ENCODE assay signal across 1 cellular context in the genomic region with DNA sequence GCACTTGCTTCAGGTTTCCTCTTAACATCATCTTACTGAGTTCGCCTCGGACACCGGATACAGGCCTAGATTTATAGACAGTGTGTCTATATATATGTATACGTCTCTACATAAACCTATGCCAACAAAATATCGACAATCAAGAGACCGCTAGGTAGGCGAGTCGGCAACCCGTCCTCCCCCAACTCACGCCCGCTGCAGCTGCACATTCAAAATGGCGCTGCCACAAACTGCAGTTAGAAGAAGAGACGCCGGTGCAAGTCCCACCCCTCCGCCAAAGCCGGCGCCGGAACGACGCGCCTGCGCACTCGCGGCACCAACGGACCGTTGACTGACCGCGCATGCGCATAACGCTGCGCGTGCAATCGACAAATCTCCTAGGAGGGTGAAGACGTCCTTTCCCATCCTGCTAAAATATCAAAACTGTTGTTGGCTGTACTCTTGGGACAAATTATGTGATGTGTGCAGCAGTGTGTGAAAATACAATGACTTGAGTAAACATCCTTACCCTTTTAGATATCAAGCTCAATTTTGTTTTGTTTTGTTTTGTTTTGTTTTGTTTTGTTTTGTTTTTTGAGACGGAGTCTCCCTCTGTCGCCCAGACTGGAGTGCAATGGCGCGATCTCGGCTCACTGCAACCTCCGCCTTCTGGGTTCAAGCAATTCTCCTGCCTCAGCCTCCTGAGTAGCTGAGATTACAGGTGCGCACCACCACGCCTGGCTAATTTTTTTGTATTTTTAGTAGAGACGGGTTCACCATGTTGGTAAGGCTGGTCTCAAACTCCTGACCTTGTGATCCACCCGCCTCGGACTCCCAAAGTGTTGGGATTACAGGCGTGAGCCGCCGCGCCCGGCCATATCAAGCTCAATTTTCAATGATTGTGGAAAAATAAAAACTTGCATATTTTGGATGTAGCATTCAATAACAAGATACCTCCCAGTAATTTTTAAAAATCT.
TF ChIP-seq lines count a peak whose summit lies in the region.

A gene with protein sequence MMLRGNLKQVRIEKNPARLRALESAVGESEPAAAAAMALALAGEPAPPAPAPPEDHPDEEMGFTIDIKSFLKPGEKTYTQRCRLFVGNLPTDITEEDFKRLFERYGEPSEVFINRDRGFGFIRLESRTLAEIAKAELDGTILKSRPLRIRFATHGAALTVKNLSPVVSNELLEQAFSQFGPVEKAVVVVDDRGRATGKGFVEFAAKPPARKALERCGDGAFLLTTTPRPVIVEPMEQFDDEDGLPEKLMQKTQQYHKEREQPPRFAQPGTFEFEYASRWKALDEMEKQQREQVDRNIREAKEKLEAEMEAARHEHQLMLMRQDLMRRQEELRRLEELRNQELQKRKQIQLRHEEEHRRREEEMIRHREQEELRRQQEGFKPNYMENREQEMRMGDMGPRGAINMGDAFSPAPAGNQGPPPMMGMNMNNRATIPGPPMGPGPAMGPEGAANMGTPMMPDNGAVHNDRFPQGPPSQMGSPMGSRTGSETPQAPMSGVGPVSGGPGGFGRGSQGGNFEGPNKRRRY (minus strand): TSS at position 219 of the 956 bp plus-strand sequence. CDS start 188 bp downstream, at position 31.

TF ChIP-seq in HepG2, 621 proteins besides CTCF, POLR2A, EP300 and RAD21 (continued from another document and continues in another):
- TF ChIP-seq, protein P1, sequence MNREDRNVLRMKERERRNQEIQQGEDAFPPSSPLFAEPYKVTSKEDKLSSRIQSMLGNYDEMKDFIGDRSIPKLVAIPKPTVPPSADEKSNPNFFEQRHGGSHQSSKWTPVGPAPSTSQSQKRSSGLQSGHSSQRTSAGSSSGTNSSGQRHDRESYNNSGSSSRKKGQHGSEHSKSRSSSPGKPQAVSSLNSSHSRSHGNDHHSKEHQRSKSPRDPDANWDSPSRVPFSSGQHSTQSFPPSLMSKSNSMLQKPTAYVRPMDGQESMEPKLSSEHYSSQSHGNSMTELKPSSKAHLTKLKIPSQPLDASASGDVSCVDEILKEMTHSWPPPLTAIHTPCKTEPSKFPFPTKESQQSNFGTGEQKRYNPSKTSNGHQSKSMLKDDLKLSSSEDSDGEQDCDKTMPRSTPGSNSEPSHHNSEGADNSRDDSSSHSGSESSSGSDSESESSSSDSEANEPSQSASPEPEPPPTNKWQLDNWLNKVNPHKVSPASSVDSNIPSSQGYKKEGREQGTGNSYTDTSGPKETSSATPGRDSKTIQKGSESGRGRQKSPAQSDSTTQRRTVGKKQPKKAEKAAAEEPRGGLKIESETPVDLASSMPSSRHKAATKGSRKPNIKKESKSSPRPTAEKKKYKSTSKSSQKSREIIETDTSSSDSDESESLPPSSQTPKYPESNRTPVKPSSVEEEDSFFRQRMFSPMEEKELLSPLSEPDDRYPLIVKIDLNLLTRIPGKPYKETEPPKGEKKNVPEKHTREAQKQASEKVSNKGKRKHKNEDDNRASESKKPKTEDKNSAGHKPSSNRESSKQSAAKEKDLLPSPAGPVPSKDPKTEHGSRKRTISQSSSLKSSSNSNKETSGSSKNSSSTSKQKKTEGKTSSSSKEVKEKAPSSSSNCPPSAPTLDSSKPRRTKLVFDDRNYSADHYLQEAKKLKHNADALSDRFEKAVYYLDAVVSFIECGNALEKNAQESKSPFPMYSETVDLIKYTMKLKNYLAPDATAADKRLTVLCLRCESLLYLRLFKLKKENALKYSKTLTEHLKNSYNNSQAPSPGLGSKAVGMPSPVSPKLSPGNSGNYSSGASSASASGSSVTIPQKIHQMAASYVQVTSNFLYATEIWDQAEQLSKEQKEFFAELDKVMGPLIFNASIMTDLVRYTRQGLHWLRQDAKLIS (CRISPR knock-in tag; IDR thresholded peaks at IDR 0.05) = 0 out of 2 replicates have a peak, but pooled peaks have one; percentile 35
- TF ChIP-seq ZKSCAN8 (CRISPR knock-in tag; IDR thresholded peaks at IDR 0.05; ENCODE audit: borderline replicate concordance) (0 out of 2 replicates have a peak, but pooled peaks have one; percentile 21), SAP130 (CRISPR knock-in tag; IDR thresholded peaks at IDR 0.05; ENCODE audit: low read depth) (peak; percentile 83), ZFP37 (CRISPR knock-in tag; IDR thresholded peaks at IDR 0.05; ENCODE audit: borderline replicate concordance) (0 out of 2 replicates have a peak, but pooled peaks have one; percentile 48), KLF11 (CRISPR knock-in tag; IDR thresholded peaks at IDR 0.05) (0 out of 2 replicates have a peak, but pooled peaks have one; percentile 52), MEIS2 (CRISPR knock-in tag; IDR thresholded peaks at IDR 0.05) (peak; percentile 67; the same call in 1 of the 2 replicates), ZNF709 (CRISPR knock-in tag; IDR thresholded peaks at IDR 0.05) (0 out of 2 replicates have a peak, but pooled peaks have one; percentile 28), POLR2G (IDR thresholded peaks at IDR 0.05; ENCODE audit: low read depth, low read length) (peak; percentile 92), CBFB (CRISPR knock-in tag; IDR thresholded peaks at IDR 0.05) (0 out of 2 replicates have a peak, but pooled peaks have one; percentile 19), HOXA3 (CRISPR knock-in tag; IDR thresholded peaks at IDR 0.05) (peak; percentile 77), KDM2A (CRISPR knock-in tag; IDR thresholded peaks at IDR 0.05; ENCODE audit: borderline replicate concordance, low read depth) (peak; percentile 69), SIN3A (IDR thresholded peaks at IDR 0.05; ENCODE audit: borderline replicate concordance, low read depth, low read length) (peak; percentile 68; the same call in 1 of the 2 replicates), THAP11 (CRISPR knock-in tag; IDR thresholded peaks at IDR 0.05) (peak; percentile 57)
- TF ChIP-seq, protein P2, sequence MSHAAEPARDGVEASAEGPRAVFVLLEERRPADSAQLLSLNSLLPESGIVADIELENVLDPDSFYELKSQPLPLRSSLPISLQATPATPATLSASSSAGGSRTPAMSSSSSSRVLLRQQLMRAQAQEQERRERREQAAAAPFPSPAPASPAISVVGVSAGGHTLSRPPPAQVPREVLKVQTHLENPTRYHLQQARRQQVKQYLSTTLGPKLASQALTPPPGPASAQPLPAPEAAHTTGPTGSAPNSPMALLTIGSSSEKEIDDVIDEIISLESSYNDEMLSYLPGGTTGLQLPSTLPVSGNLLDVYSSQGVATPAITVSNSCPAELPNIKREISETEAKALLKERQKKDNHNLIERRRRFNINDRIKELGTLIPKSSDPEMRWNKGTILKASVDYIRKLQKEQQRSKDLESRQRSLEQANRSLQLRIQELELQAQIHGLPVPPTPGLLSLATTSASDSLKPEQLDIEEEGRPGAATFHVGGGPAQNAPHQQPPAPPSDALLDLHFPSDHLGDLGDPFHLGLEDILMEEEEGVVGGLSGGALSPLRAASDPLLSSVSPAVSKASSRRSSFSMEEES (CRISPR knock-in tag; IDR thresholded peaks at IDR 0.05) = 0 out of 2 replicates have a peak, but pooled peaks have one; percentile 14
- TF ChIP-seq, protein P3, sequence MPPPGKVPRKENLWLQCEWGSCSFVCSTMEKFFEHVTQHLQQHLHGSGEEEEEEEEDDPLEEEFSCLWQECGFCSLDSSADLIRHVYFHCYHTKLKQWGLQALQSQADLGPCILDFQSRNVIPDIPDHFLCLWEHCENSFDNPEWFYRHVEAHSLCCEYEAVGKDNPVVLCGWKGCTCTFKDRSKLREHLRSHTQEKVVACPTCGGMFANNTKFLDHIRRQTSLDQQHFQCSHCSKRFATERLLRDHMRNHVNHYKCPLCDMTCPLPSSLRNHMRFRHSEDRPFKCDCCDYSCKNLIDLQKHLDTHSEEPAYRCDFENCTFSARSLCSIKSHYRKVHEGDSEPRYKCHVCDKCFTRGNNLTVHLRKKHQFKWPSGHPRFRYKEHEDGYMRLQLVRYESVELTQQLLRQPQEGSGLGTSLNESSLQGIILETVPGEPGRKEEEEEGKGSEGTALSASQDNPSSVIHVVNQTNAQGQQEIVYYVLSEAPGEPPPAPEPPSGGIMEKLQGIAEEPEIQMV (CRISPR knock-in tag; IDR thresholded peaks at IDR 0.05; ENCODE audit: low read depth) = peak; percentile 47; the same call in 1 of the 2 replicates
- TF ChIP-seq, protein P4, sequence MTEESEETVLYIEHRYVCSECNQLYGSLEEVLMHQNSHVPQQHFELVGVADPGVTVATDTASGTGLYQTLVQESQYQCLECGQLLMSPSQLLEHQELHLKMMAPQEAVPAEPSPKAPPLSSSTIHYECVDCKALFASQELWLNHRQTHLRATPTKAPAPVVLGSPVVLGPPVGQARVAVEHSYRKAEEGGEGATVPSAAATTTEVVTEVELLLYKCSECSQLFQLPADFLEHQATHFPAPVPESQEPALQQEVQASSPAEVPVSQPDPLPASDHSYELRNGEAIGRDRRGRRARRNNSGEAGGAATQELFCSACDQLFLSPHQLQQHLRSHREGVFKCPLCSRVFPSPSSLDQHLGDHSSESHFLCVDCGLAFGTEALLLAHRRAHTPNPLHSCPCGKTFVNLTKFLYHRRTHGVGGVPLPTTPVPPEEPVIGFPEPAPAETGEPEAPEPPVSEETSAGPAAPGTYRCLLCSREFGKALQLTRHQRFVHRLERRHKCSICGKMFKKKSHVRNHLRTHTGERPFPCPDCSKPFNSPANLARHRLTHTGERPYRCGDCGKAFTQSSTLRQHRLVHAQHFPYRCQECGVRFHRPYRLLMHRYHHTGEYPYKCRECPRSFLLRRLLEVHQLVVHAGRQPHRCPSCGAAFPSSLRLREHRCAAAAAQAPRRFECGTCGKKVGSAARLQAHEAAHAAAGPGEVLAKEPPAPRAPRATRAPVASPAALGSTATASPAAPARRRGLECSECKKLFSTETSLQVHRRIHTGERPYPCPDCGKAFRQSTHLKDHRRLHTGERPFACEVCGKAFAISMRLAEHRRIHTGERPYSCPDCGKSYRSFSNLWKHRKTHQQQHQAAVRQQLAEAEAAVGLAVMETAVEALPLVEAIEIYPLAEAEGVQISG (CRISPR knock-in tag; IDR thresholded peaks at IDR 0.05) = peak; percentile 35; the same call in 1 of the 2 replicates
- TF ChIP-seq, protein P5, sequence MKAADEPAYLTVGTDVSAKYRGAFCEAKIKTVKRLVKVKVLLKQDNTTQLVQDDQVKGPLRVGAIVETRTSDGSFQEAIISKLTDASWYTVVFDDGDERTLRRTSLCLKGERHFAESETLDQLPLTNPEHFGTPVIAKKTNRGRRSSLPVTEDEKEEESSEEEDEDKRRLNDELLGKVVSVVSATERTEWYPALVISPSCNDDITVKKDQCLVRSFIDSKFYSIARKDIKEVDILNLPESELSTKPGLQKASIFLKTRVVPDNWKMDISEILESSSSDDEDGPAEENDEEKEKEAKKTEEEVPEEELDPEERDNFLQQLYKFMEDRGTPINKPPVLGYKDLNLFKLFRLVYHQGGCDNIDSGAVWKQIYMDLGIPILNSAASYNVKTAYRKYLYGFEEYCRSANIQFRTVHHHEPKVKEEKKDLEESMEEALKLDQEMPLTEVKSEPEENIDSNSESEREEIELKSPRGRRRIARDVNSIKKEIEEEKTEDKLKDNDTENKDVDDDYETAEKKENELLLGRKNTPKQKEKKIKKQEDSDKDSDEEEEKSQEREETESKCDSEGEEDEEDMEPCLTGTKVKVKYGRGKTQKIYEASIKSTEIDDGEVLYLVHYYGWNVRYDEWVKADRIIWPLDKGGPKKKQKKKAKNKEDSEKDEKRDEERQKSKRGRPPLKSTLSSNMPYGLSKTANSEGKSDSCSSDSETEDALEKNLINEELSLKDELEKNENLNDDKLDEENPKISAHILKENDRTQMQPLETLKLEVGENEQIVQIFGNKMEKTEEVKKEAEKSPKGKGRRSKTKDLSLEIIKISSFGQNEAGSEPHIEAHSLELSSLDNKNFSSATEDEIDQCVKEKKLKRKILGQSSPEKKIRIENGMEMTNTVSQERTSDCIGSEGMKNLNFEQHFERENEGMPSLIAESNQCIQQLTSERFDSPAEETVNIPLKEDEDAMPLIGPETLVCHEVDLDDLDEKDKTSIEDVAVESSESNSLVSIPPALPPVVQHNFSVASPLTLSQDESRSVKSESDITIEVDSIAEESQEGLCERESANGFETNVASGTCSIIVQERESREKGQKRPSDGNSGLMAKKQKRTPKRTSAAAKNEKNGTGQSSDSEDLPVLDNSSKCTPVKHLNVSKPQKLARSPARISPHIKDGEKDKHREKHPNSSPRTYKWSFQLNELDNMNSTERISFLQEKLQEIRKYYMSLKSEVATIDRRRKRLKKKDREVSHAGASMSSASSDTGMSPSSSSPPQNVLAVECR (CRISPR knock-in tag; IDR thresholded peaks at IDR 0.05; ENCODE audit: borderline replicate concordance) = peak; percentile 29; the same call in 1 of the 2 replicates
- TF ChIP-seq, protein P6, sequence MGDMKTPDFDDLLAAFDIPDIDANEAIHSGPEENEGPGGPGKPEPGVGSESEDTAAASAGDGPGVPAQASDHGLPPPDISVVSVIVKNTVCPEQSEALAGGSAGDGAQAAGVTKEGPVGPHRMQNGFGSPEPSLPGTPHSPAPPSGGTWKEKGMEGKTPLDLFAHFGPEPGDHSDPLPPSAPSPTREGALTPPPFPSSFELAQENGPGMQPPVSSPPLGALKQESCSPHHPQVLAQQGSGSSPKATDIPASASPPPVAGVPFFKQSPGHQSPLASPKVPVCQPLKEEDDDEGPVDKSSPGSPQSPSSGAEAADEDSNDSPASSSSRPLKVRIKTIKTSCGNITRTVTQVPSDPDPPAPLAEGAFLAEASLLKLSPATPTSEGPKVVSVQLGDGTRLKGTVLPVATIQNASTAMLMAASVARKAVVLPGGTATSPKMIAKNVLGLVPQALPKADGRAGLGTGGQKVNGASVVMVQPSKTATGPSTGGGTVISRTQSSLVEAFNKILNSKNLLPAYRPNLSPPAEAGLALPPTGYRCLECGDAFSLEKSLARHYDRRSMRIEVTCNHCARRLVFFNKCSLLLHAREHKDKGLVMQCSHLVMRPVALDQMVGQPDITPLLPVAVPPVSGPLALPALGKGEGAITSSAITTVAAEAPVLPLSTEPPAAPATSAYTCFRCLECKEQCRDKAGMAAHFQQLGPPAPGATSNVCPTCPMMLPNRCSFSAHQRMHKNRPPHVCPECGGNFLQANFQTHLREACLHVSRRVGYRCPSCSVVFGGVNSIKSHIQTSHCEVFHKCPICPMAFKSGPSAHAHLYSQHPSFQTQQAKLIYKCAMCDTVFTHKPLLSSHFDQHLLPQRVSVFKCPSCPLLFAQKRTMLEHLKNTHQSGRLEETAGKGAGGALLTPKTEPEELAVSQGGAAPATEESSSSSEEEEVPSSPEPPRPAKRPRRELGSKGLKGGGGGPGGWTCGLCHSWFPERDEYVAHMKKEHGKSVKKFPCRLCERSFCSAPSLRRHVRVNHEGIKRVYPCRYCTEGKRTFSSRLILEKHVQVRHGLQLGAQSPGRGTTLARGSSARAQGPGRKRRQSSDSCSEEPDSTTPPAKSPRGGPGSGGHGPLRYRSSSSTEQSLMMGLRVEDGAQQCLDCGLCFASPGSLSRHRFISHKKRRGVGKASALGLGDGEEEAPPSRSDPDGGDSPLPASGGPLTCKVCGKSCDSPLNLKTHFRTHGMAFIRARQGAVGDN (CRISPR knock-in tag; IDR thresholded peaks at IDR 0.05) = peak; percentile 62
- TF ChIP-seq, protein P7, sequence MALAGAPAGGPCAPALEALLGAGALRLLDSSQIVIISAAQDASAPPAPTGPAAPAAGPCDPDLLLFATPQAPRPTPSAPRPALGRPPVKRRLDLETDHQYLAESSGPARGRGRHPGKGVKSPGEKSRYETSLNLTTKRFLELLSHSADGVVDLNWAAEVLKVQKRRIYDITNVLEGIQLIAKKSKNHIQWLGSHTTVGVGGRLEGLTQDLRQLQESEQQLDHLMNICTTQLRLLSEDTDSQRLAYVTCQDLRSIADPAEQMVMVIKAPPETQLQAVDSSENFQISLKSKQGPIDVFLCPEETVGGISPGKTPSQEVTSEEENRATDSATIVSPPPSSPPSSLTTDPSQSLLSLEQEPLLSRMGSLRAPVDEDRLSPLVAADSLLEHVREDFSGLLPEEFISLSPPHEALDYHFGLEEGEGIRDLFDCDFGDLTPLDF (CRISPR knock-in tag; IDR thresholded peaks at IDR 0.05) = peak; percentile 54; the same call in 1 of the 2 replicates
